ENCODE assay signal across 16 cellular contexts in genomic region chr14:27077181-27077738, GRCh38.
DNase-seq lines count a peak whose midpoint lies in the region; TF ChIP-seq lines count a peak whose summit lies in the region.
"Had no signal": no experiment of that assay in that cellular context is flagged by ENCODE, and none has a peak within 500 bp of the region (broad histone marks: within the 10 kb centered on the region; RNA-seq: fewer than 3 reads in every experiment).

No MANE protein-coding gene starts in this region.

- intact Hi-C loops in stomach (cut with DNase I; ENCODE audit: low total_unique reads) = no loop called here

- no peak overlapping the region for H3K27ac ChIP-seq in stomach
- H3K27ac ChIP-seq: BLaER1 treated with 17β-estradiol and CSF1 and Interleukin-3, amounts not matched to agents 10 nM and 100 nM; RWPE1; SJSA1 had no signal

- in situ Hi-C loops in SK-MEL-5 (cut with HindIII; ENCODE audit: low pct_unique_long_range_greater_than_20kb, low sequenced_read_pairs) = no loop called here

- TF ChIP-seq EP300 in stomach (IDR thresholded peaks at IDR 0.05) = no peak

- no peaks in the 10 kb centered on the region for H3K9me3 ChIP-seq in stomach
- H3K9me3 ChIP-seq: BLaER1 treated with 17β-estradiol and CSF1 and Interleukin-3, amounts not matched to agents 10 nM and 100 nM; SJSA1 had no signal

- peaks cover 44% of the 10 kb centered on the region for H3K4me1 Mint-ChIP-seq in mesothelial cell of epicardium

- peak overlapping the region; percentile 28 for H3K27ac Mint-ChIP-seq in mesothelial cell of epicardium
- H3K27ac Mint-ChIP-seq: GM23338 had no signal

- DNase-seq in COR-L47 (lab: John Stamatoyannopoulos, UW) (peak; percentile 58), NCI-H1105 treated with DMSO at 0.1 percent for 48 hours (lab: John Stamatoyannopoulos, UW) (peak; percentile 63), SK-MEL-5 (ENCODE audit: low read depth, low spot score) (peak; percentile 4), mesothelial cell of epicardium (ENCODE audit: low spot score in 2 of 2, unreplicated experiment in 2 of 2) (no peak), T-helper 9 cell (no peak), stomach (no peak), NCI-H146 (lab: John Stamatoyannopoulos, UW) (no peak)
- DNase-seq: GDM1, NCI-H1930, NCI-H2171 treated with DMSO at 0.1 percent for 48 hours, NCI-H82, PC-3 had no signal

- no peak overlapping the region for H3K4me3 Mint-ChIP-seq in mesothelial cell of epicardium
- H3K4me3 Mint-ChIP-seq: GM23338 had no signal

- no peaks in the 10 kb centered on the region for H3K36me3 ChIP-seq in stomach
- H3K36me3 ChIP-seq: BLaER1 treated with 17β-estradiol and CSF1 and Interleukin-3, amounts not matched to agents 10 nM and 100 nM; SJSA1 had no signal

- no peak for TF ChIP-seq CTCF in mesothelial cell of epicardium (IDR thresholded peaks at IDR 0.05; ENCODE audit: unreplicated experiment)
- TF ChIP-seq CTCF in stomach (IDR thresholded peaks at IDR 0.05) = no peak

- H3K9me3 Mint-ChIP-seq in mesothelial cell of epicardium = peaks cover 7% of the 10 kb centered on the region
- H3K9me3 Mint-ChIP-seq: GM23338 had no signal

- WGBS in stomach, 5 donors = 52 to 67% (median 56%) methylated on average over 1 of the region's 1 CpG

- no peak for TF ChIP-seq POLR2A in stomach (IDR thresholded peaks at IDR 0.05)

- H3K4me3 ChIP-seq in stomach = no peak overlapping the region
- H3K4me3 ChIP-seq: BLaER1 treated with 17β-estradiol and CSF1 and Interleukin-3, amounts not matched to agents 10 nM and 100 nM; GM23338; SJSA1 had no signal

- no peaks in the 10 kb centered on the region for H3K4me1 ChIP-seq in stomach
- H3K4me1 ChIP-seq: SJSA1 had no signal

- H3K27me3 Mint-ChIP-seq in mesothelial cell of epicardium (ENCODE audit: low read depth) = no peaks in the 10 kb centered on the region

- no peaks in the 10 kb centered on the region for H3K27me3 ChIP-seq in stomach
- H3K27me3 ChIP-seq: BLaER1 treated with 17β-estradiol and CSF1 and Interleukin-3, amounts not matched to agents 10 nM and 100 nM; SJSA1 had no signal

- no peaks in the 10 kb centered on the region for H3K36me3 Mint-ChIP-seq in mesothelial cell of epicardium

Comparison
In these comparisons a context has a peak if more than half of its experiments do, and no peak if none do; other contexts are left out.
1. DNase-seq: peak in COR-L47 (single experiment), NCI-H1105 treated with DMSO at 0.1 percent for 48 hours (single experiment) and SK-MEL-5 (single experiment); none in mesothelial cell of epicardium (0 of 2), T-helper 9 cell (single experiment), stomach (single experiment) and NCI-H146 (single experiment).